1 cellular context compared by ENCODE assay signal in genomic region chr15:48702569-48703239, GRCh38.
TF ChIP-seq lines count a peak whose summit lies in the region.

No MANE protein-coding gene starts in this region.

TF ChIP-seq in K562, 482 proteins besides CTCF, POLR2A, EP300 and RAD21:
- TF ChIP-seq ZNF592 (IDR thresholded peaks at IDR 0.05): peak; percentile 19; the same call in 1 of the 2 replicates
- TF ChIP-seq DMBX1 (CRISPR knock-in tag; IDR thresholded peaks at IDR 0.05; ENCODE audit: borderline replicate concordance): peak; percentile 36; the same call in 1 of the 2 replicates
- TF ChIP-seq ZNF175 (CRISPR knock-in tag; IDR thresholded peaks at IDR 0.05; ENCODE audit: low read depth): peak; percentile 58; the same call in 1 of the 2 replicates
- no peak for TF ChIP-seq RBBP5 (IDR thresholded peaks at IDR 0.05; ENCODE audit: borderline replicate concordance, insufficient read depth, low read length, poor library complexity, severe bottlenecking)
- peak; percentile 32; the same call in 1 of the 2 replicates for TF ChIP-seq ZNF395 (CRISPR knock-in tag; IDR thresholded peaks at IDR 0.05)
- TF ChIP-seq PRDM10 (IDR thresholded peaks at IDR 0.05; ENCODE audit: partially characterized antibody): no peak
- no peak for TF ChIP-seq ESRRA (IDR thresholded peaks at IDR 0.05; ENCODE audit: borderline replicate concordance, low read depth)
- TF ChIP-seq TRIM24 (IDR thresholded peaks at IDR 0.05): peak; percentile 41 to 77; a peak in 2 of 4 replicates
- 0 out of 2 replicates have a peak, but pooled peaks have one; percentile 15 for TF ChIP-seq ZSCAN32 (CRISPR knock-in tag; IDR thresholded peaks at IDR 0.05)
- no peak for TF ChIP-seq CBFA2T3 (IDR thresholded peaks at IDR 0.05)
- TF ChIP-seq CXXC5 (CRISPR knock-in tag; IDR thresholded peaks at IDR 0.05): 0 out of 2 replicates have a peak, but pooled peaks have one; percentile 8
- peak; percentile 55; the same call in 1 of the 2 replicates for TF ChIP-seq ZKSCAN8 (CRISPR knock-in tag; IDR thresholded peaks at IDR 0.05)
- peak; percentile 74; the same call in 1 of the 2 replicates for TF ChIP-seq ATF4 (CRISPR knock-in tag; IDR thresholded peaks at IDR 0.05)
- 0 out of 2 replicates have a peak, but pooled peaks have one; percentile 23 for TF ChIP-seq CEBPG (CRISPR knock-in tag; IDR thresholded peaks at IDR 0.05)
- TF ChIP-seq CEBPG (tag; conservative IDR thresholded peaks at IDR 0.05 in 1 of 2, IDR thresholded peaks at IDR 0.05 in 1 of 2): peak in 1 of 2 experiments; percentile 90; a peak in 2 of 4 replicates
- TF ChIP-seq ATF3 (IDR thresholded peaks at IDR 0.05): peak; percentile 62; the same call in 1 of the 2 replicates
- TF ChIP-seq ATF3 (CRISPR knock-in tag; conservative IDR thresholded peaks at IDR 0.05): no peak
- no peak for TF ChIP-seq ZNF41 (CRISPR knock-in tag; conservative IDR thresholded peaks at IDR 0.05)
- TF ChIP-seq ZNF184 (CRISPR knock-in tag; IDR thresholded peaks at IDR 0.05): no peak
- TF ChIP-seq PML (IDR thresholded peaks at IDR 0.05; ENCODE audit: low read length): no peak
- no peak for TF ChIP-seq GABPB1 (CRISPR knock-in tag; IDR thresholded peaks at IDR 0.05)
